25 cellular contexts compared by ENCODE assay signal in the genomic region with DNA sequence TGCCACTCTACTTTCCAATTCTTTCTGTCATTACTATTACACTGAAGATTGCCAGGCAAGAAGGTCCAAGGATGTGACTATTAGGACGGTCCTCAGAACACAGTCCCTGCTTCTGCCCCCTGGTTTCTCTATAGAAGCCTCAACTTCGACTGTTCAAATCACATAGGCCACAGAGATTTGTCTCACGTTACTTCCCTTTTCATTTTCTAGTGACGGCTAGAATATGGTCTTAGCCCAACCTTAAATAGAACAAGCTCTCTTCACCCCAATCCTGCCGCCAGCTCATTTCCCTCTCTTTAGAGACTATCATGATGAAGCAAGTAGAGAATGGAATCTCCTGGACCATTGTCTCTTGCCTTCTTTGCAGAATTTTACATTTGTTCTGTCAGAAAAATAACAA.
DNase-seq lines count a peak whose midpoint lies in the region; ATAC-seq and TF ChIP-seq lines count a peak whose summit lies in the region.
"Had no signal": no experiment of that assay in that cellular context is flagged by ENCODE, and none has a peak within 500 bp of the region (broad histone marks: within the 10 kb centered on the region; RNA-seq: fewer than 3 reads in every experiment).

No MANE protein-coding gene starts in this region.

- H3K36me3 ChIP-seq in left ventricle myocardium inferior = peaks cover 30% of the 10 kb centered on the region
- no peaks in the 10 kb centered on the region for H3K36me3 ChIP-seq in testis (ENCODE audit: low read depth, missing control alignments)
- peaks cover 8% of the 10 kb centered on the region for H3K36me3 ChIP-seq in MG63
- H3K36me3 ChIP-seq: HAP-1, thoracic aorta, WERI-Rb-1 had no signal

- H3K4me3 Mint-ChIP-seq in activated B cell treated with CpG ODN at 0.5 μM for 24 hours = no peak overlapping the region
- H3K4me3 Mint-ChIP-seq: activated CD4-positive, alpha-beta memory T cell treated with anti-CD3 and anti-CD28 coated beads, Interleukin-2, amount 10 ng/mL, durations not matched to agents 7 days and 5 days; dendritic cell treated with granulocyte-macrophage colony-stimulating factor and Interleukin-4, amounts not matched to agents 40 ng/mL and 50 ng/mL, for 4 days; T-helper 17 cell had no signal

- CTCF ChIA-PET in activated B cell treated with CpG ODN at 0.5 μM for 24 hours (lab: Charles Lee) = no interaction called here

- intact Hi-C loops in left ventricle myocardium inferior (cut with micrococcal nuclease) = no loop called here
- intact Hi-C loops in right cardiac atrium (cut with DNase I) = no loop called here
- intact Hi-C loops in activated B cell treated with CpG ODN at 0.5 μM for 24 hours (cut with micrococcal nuclease) = no loop called here
- intact Hi-C loops in testis (cut with DNase I; ENCODE audit: low total_unique reads) = no loop called here

- H3K4me1 Mint-ChIP-seq in activated B cell treated with CpG ODN at 0.5 μM for 24 hours = peaks cover 8% of the 10 kb centered on the region
- H3K4me1 Mint-ChIP-seq: activated CD4-positive, alpha-beta memory T cell treated with anti-CD3 and anti-CD28 coated beads, Interleukin-2, amount 10 ng/mL, durations not matched to agents 7 days and 5 days had no signal

- no peaks in the 10 kb centered on the region for H3K27me3 ChIP-seq in left ventricle myocardium inferior (ENCODE audit: low read depth)
- no peaks in the 10 kb centered on the region for H3K27me3 ChIP-seq in right cardiac atrium (ENCODE audit: control insufficient read depth, insufficient read depth)
- H3K27me3 ChIP-seq in testis = no peaks in the 10 kb centered on the region
- no peaks in the 10 kb centered on the region for H3K27me3 ChIP-seq in MG63
- H3K27me3 ChIP-seq: BE2C, hepatocyte had no signal

- H3K4me1 ChIP-seq in left ventricle myocardium inferior (peaks cover 96% of the 10 kb centered on the region), right cardiac atrium (ENCODE audit: control insufficient read depth, insufficient read depth, low read length) (peaks cover 15% of the 10 kb centered on the region), testis (peaks cover 39% of the 10 kb centered on the region)
- H3K4me1 ChIP-seq: BE2C had no signal

- H3K27ac ChIP-seq in left ventricle myocardium inferior (replicated peaks) = peak overlapping the region; percentile 81
- H3K27ac ChIP-seq in right cardiac atrium (ENCODE audit: low read length) = no peak overlapping the region
- H3K27ac ChIP-seq in testis = peak overlapping the region; percentile 86 to 87
- H3K27ac ChIP-seq: hepatocyte, thoracic aorta, WERI-Rb-1 had no signal

- H3K4me3 ChIP-seq in left ventricle myocardium inferior = no peak overlapping the region
- no peak overlapping the region for H3K4me3 ChIP-seq in right cardiac atrium (ENCODE audit: low read length)
- H3K4me3 ChIP-seq in testis = no peak overlapping the region
- H3K4me3 ChIP-seq in MG63 = no peak overlapping the region
- H3K4me3 ChIP-seq: HAP-1, hepatocyte, lung, thoracic aorta had no signal

- DNase-seq in left ventricle myocardium inferior (no peak), right cardiac atrium (no peak), activated B cell treated with CpG ODN at 0.5 μM for 24 hours (no peak), testis (no peak), iPS-NIHi7 (ENCODE audit: extremely low spot score) (no peak), MG63 (no peak)
- DNase-seq: activated CD4-positive, alpha-beta memory T cell treated with anti-CD3 and anti-CD28 coated beads, Interleukin-2, amount 10 ng/mL, durations not matched to agents 7 days and 5 days; activated T-cell treated with anti-CD3 and anti-CD28 coated beads, Interleukin-2, amount 50 U/mL, for 1 hour; BE2C; EL; islet precursor cell; NCI-H187; NCI-H748 treated with DMSO at 0.1 percent for 48 hours; nucleus accumbens; PC-3; stimulated activated CD4-positive, alpha-beta T cell treated with anti-CD3 and anti-CD28 coated beads, Interleukin-15, amount 100 ng/mL, for 24 hours; T-helper 17 cell; WERI-Rb-1 had no signal

- ATAC-seq in right cardiac atrium (no peak), HG02885 (IDR thresholded peaks at IDR 0.05; ENCODE audit: poor library complexity, unreplicated experiment) (peak; percentile 91), activated B cell treated with CpG ODN at 0.5 μM for 24 hours (ENCODE audit: low read depth) (peak; percentile 52), HG03432 (IDR thresholded peaks at IDR 0.05; ENCODE audit: unreplicated experiment) (no peak)
- ATAC-seq: PC-3, T-helper 17 cell had no signal

- H3K9me3 Mint-ChIP-seq in activated B cell treated with CpG ODN at 0.5 μM for 24 hours = no peaks in the 10 kb centered on the region
- H3K9me3 Mint-ChIP-seq: activated CD4-positive, alpha-beta memory T cell treated with anti-CD3 and anti-CD28 coated beads, Interleukin-2, amount 10 ng/mL, durations not matched to agents 7 days and 5 days; dendritic cell treated with granulocyte-macrophage colony-stimulating factor and Interleukin-4, amounts not matched to agents 40 ng/mL and 50 ng/mL, for 4 days had no signal

- WGBS in right cardiac atrium = 92% methylated on average over 5 of the region's 5 CpGs
- 93 to 95% methylated on average over 5 of the region's 5 CpGs for WGBS in testis, 2 donors

- H3K36me3 Mint-ChIP-seq in activated B cell treated with CpG ODN at 0.5 μM for 24 hours (ENCODE audit: low read depth) = peaks cover 61% of the 10 kb centered on the region

- peak overlapping the region; percentile 50 for H3K27ac Mint-ChIP-seq in activated B cell treated with CpG ODN at 0.5 μM for 24 hours
- H3K27ac Mint-ChIP-seq: activated CD4-positive, alpha-beta memory T cell treated with anti-CD3 and anti-CD28 coated beads, Interleukin-2, amount 10 ng/mL, durations not matched to agents 7 days and 5 days; dendritic cell treated with granulocyte-macrophage colony-stimulating factor and Interleukin-4, amounts not matched to agents 40 ng/mL and 50 ng/mL, for 4 days; T-helper 17 cell had no signal

- POLR2A ChIA-PET in activated B cell treated with CpG ODN at 0.5 μM for 24 hours (lab: Charles Lee) = no interaction called here

- no peak for TF ChIP-seq POLR2A in testis (IDR thresholded peaks at IDR 0.05)

- no peaks in the 10 kb centered on the region for H3K27me3 Mint-ChIP-seq in activated B cell treated with CpG ODN at 0.5 μM for 24 hours
- H3K27me3 Mint-ChIP-seq: activated CD4-positive, alpha-beta memory T cell treated with anti-CD3 and anti-CD28 coated beads, Interleukin-2, amount 10 ng/mL, durations not matched to agents 7 days and 5 days; dendritic cell treated with granulocyte-macrophage colony-stimulating factor and Interleukin-4, amounts not matched to agents 40 ng/mL and 50 ng/mL, for 4 days; T-helper 17 cell had no signal

- no peaks in the 10 kb centered on the region for H3K9me3 ChIP-seq in left ventricle myocardium inferior (replicated peaks)
- no peaks in the 10 kb centered on the region for H3K9me3 ChIP-seq in right cardiac atrium (ENCODE audit: control insufficient read depth, low read length)
- H3K9me3 ChIP-seq in testis = no peaks in the 10 kb centered on the region
- no peaks in the 10 kb centered on the region for H3K9me3 ChIP-seq in MG63
- H3K9me3 ChIP-seq: BE2C, HAP-1, thoracic aorta had no signal

- TF ChIP-seq CTCF in left ventricle myocardium inferior (IDR thresholded peaks at IDR 0.05; ENCODE audit: borderline replicate concordance) (no peak), activated B cell treated with CpG ODN at 0.5 μM for 24 hours (IDR thresholded peaks at IDR 0.05) (no peak), testis (IDR thresholded peaks at IDR 0.05) (no peak)

Comparison
In these comparisons a context has a peak if more than half of its experiments do, and no peak if none do; other contexts are left out.
1. ATAC-seq: peak in HG02885 (single experiment) and activated B cell treated with CpG ODN at 0.5 μM for 24 hours (single experiment); none in right cardiac atrium (0 of 2) and HG03432 (single experiment).